In the genomic region with DNA sequence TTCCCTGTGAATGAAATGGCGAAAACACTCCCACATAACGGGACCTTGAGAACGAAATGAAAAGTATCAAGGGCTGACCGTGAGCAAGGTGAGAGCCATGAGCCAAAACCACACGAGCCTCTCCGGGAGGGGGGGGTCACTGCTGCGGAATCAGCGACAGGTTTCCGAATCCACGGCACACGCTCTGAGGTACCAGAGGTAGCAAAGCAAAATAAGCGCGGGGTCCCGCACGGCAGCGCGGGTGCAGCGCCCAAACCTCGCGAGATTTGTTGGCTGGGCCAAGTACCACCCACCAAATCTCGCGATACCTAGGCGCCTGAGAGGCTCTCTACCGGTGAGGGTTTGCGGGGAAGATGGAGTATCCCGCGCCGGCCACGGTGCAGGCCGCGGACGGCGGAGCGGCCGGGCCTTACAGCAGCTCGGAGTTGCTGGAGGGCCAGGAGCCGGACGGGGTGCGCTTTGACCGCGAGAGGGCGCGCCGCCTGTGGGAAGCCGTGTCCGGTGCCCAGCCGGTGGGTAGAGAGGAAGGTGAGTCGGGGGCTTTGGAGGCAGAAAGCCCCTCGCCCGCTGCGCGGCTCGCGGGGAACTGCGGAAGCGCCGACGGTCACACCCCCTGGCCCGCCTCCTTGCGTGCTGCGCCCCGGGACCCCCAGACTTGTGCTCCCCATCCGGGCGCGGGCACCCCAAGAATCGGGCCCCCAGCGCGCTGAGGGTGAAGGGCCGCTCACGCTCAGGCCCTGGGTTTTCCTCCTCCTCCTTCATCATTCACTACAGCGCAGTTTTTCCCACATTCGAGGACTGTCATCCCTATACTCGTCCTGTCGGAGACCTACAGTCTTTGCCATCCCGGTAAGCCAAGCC, we compare ENCODE assay signal across 1 cellular context.
TF ChIP-seq lines count a peak whose summit lies in the region.

TSS of gene ZNF346 (plus strand) at position 311 of the 861 bp plus-strand sequence. CDS start at position 354, 43 bp downstream.

TF ChIP-seq in H1, 55 proteins besides CTCF, POLR2A, EP300 and RAD21:
- TF ChIP-seq CBX5 (IDR thresholded peaks at IDR 0.05; ENCODE audit: low read depth, low read length) (no peak), SIX5 (IDR thresholded peaks at IDR 0.05; ENCODE audit: low read depth, low read length) (no peak), SIRT6 (IDR thresholded peaks at IDR 0.05; ENCODE audit: low read length) (no peak), SAP30 (IDR thresholded peaks at IDR 0.05; ENCODE audit: insufficient read depth, insufficient replicate concordance, low read length) (no peak), TAF1 (IDR thresholded peaks at IDR 0.05; ENCODE audit: low read depth, low read length) (peak; percentile 79), GABPA (IDR thresholded peaks at IDR 0.05; ENCODE audit: borderline replicate concordance, insufficient read depth, low read length) (peak; percentile 71), PHF8 (conservative IDR thresholded peaks at IDR 0.05; ENCODE audit: low read depth, low read length) (peak; percentile 88), CHD2 (IDR thresholded peaks at IDR 0.05; ENCODE audit: low read length) (peak; percentile 98), ASH2L (IDR thresholded peaks at IDR 0.05; ENCODE audit: low read length) (peak; percentile 72), YY1 (IDR thresholded peaks at IDR 0.05; ENCODE audit: low read depth, low read length) (peak; percentile 81), BACH1 (IDR thresholded peaks at IDR 0.05; ENCODE audit: low read length) (0 out of 2 replicates have a peak, but pooled peaks have one; percentile 26), BRCA1 (IDR thresholded peaks at IDR 0.05; ENCODE audit: low read depth, low read length) (peak; percentile 92), TAF7 (optimal IDR thresholded peaks at IDR 0.05; ENCODE audit: borderline replicate concordance, low read depth, low read length) (peak; percentile 59), KDM1A (IDR thresholded peaks at IDR 0.05; ENCODE audit: borderline replicate concordance, low read length) (0 out of 2 replicates have a peak, but pooled peaks have one; percentile 9), BCL11A (IDR thresholded peaks at IDR 0.05; ENCODE audit: low read depth in 2 of 2, low read length in 2 of 2) (no peak), SUZ12 (IDR thresholded peaks at IDR 0.05; ENCODE audit: low read length) (no peak), RBBP5 (IDR thresholded peaks at IDR 0.05; ENCODE audit: borderline replicate concordance, low read depth, low read length) (peak; percentile 75), CREB1 (IDR thresholded peaks at IDR 0.05) (no peak), TBP (IDR thresholded peaks at IDR 0.05; ENCODE audit: low read depth, low read length) (peak; percentile 81), ATF2 (IDR thresholded peaks at IDR 0.05; ENCODE audit: low read length) (no peak), TEAD4 (IDR thresholded peaks at IDR 0.05; ENCODE audit: low read depth, low read length) (no peak), KDM4A (IDR thresholded peaks at IDR 0.05; ENCODE audit: low read depth, low read length, severe bottlenecking) (peak; percentile 74)
- TF ChIP-seq, protein P1, sequence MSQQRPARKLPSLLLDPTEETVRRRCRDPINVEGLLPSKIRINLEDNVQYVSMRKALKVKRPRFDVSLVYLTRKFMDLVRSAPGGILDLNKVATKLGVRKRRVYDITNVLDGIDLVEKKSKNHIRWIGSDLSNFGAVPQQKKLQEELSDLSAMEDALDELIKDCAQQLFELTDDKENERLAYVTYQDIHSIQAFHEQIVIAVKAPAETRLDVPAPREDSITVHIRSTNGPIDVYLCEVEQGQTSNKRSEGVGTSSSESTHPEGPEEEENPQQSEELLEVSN (IDR thresholded peaks at IDR 0.05): 0 out of 2 replicates have a peak, but pooled peaks have one; percentile 58
- TF ChIP-seq, protein P2, sequence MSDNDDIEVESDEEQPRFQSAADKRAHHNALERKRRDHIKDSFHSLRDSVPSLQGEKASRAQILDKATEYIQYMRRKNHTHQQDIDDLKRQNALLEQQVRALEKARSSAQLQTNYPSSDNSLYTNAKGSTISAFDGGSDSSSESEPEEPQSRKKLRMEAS (IDR thresholded peaks at IDR 0.05): 0 out of 2 replicates have a peak, but pooled peaks have one; percentile 5
